13 cellular contexts compared by ENCODE assay signal in the genomic region with DNA sequence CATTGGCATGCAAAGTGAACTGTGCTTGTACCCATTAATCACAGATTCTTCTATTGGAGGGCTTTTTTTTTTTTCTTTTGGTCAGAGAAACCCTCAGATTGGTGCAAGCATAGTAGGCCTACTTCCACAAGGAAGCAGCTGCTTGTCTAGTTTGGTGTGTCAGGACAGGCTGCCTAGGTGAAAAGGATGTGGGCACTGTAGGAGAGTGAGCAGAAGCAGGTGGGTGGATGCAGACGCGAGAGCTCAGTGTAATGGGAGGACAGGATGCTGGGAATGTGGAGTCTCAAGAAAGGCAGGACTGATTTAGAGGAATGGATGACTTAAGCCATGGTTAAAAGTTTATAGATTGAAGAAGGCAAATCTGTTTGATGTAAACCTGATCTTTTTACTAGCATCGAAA. TPM values are rescaled to one million over a fixed set of nuclear protein-coding genes. Genes with fewer than 3 reads are reported as not detected.
DNase-seq lines count a peak whose midpoint lies in the region; ATAC-seq and TF ChIP-seq lines count a peak whose summit lies in the region.
"Had no signal": no experiment of that assay in that cellular context is flagged by ENCODE, and none has a peak within 500 bp of the region (broad histone marks: within the 10 kb centered on the region; RNA-seq: fewer than 3 reads in every experiment).

No MANE protein-coding gene starts in this region.

- H3K4me3 Mint-ChIP-seq in CD4-positive, alpha-beta T cell: peak overlapping the region; percentile 95
- peak overlapping the region; percentile 49 for H3K4me3 Mint-ChIP-seq in activated CD8-positive, alpha-beta T cell treated with anti-CD3 and anti-CD28 coated beads for 36 hours
- peak overlapping the region; percentile 32 to 98 (median 93) for H3K4me3 Mint-ChIP-seq in naive thymus-derived CD8-positive, alpha-beta T cell
- H3K4me3 Mint-ChIP-seq: stimulated activated memory B cell treated with anti-CD40 and anti-IgM and Interleukin-4, amounts not matched to agents 10 μg/mL and 1 μg/mL and 100 μg/mL, for 72 hours had no signal

- POLR2A ChIA-PET in CD4-positive, alpha-beta T cell (lab: Charles Lee): no interaction called here
- POLR2A ChIA-PET in activated CD8-positive, alpha-beta T cell treated with anti-CD3 and anti-CD28 coated beads for 36 hours (lab: Charles Lee): interaction anchor here (1.1 kb wide), 1 partner anchor 17 kb away, joined by 5 read pairs; no protein-coding TSS in a partner anchor
- POLR2A ChIA-PET in naive thymus-derived CD8-positive, alpha-beta T cell (lab: Charles Lee): interaction anchor here (0.7 to 1.2 kb wide), 2 partner anchors 9 to 700 kb away, joined by 3 to 5 read pairs; no protein-coding TSS in a partner anchor

- no peak for ATAC-seq in CD4-positive, alpha-beta T cell (ENCODE audit: poor library complexity)
- ATAC-seq in activated CD8-positive, alpha-beta T cell treated with anti-CD3 and anti-CD28 coated beads for 36 hours: no peak
- no peak for ATAC-seq in naive thymus-derived CD8-positive, alpha-beta T cell
- no peak for ATAC-seq in gastroesophageal sphincter
- ATAC-seq: stimulated activated memory B cell treated with anti-CD40 and anti-IgM and Interleukin-4, amounts not matched to agents 10 μg/mL and 1 μg/mL and 100 μg/mL, for 72 hours had no signal

- no peaks in the 10 kb centered on the region for H3K9me3 Mint-ChIP-seq in CD4-positive, alpha-beta T cell
- no peaks in the 10 kb centered on the region for H3K9me3 Mint-ChIP-seq in activated CD8-positive, alpha-beta T cell treated with anti-CD3 and anti-CD28 coated beads for 36 hours
- H3K9me3 Mint-ChIP-seq in naive thymus-derived CD8-positive, alpha-beta T cell: no peaks in the 10 kb centered on the region
- H3K9me3 Mint-ChIP-seq: stimulated activated memory B cell treated with anti-CD40 and anti-IgM and Interleukin-4, amounts not matched to agents 10 μg/mL and 1 μg/mL and 100 μg/mL, for 72 hours had no signal

- H3K27me3 ChIP-seq in CD4-positive, alpha-beta T cell (ENCODE audit: control insufficient read depth, insufficient read depth, low read length): no peaks in the 10 kb centered on the region
- H3K27me3 ChIP-seq in gastroesophageal sphincter (no peaks in the 10 kb centered on the region), ascending aorta (no peaks in the 10 kb centered on the region)
- H3K27me3 ChIP-seq: SJSA1, uterus had no signal

- no peak for DNase-seq in CD4-positive, alpha-beta T cell
- DNase-seq in ELF-1 (ENCODE audit: low read depth, low spot score) (peak; percentile 4), SK-N-DZ (ENCODE audit: low spot score) (no peak), ascending aorta (ENCODE audit: low spot score in 2 of 2) (no peak)
- no peak for DNase-seq in activated CD8-positive, alpha-beta T cell treated with anti-CD3 and anti-CD28 coated beads for 36 hours
- no peak for DNase-seq in naive thymus-derived CD8-positive, alpha-beta T cell
- DNase-seq: amygdala, NCI-H1436 treated with DMSO at 0.1 percent for 48 hours, NCI-H345, uterus had no signal

- no peak for TF ChIP-seq POLR2A in gastroesophageal sphincter (IDR thresholded peaks at IDR 0.05)

- intact Hi-C loops in CD4-positive, alpha-beta T cell (cut with DNase I, micrococcal nuclease): loop anchor here in 1 of 2 experiments (5.0 kb wide), 2 partner anchors 790 to 1095 kb away; a partner anchor contains a TSS
- intact Hi-C loops in activated CD8-positive, alpha-beta T cell treated with anti-CD3 and anti-CD28 coated beads for 36 hours (cut with micrococcal nuclease): no loop called here
- intact Hi-C loops in ascending aorta (cut with DNase I): no loop called here

- H3K4me1 Mint-ChIP-seq in CD4-positive, alpha-beta T cell (ENCODE audit: low read depth): peaks cover 79% of the 10 kb centered on the region
- H3K4me1 Mint-ChIP-seq in activated CD8-positive, alpha-beta T cell treated with anti-CD3 and anti-CD28 coated beads for 36 hours (ENCODE audit: low read depth): peaks cover 43% of the 10 kb centered on the region
- peaks cover 29 to 62% (median 55%) of the 10 kb centered on the region in 4 donors for H3K4me1 Mint-ChIP-seq in naive thymus-derived CD8-positive, alpha-beta T cell

- H3K36me3 ChIP-seq in gastroesophageal sphincter (peaks cover 0 to 41% of the 10 kb centered on the region in 2 donors), ascending aorta (peaks cover 14 to 23% of the 10 kb centered on the region in 2 donors)
- H3K36me3 ChIP-seq: uterus had no signal

- no peaks in the 10 kb centered on the region for H3K27me3 Mint-ChIP-seq in CD4-positive, alpha-beta T cell
- no peaks in the 10 kb centered on the region for H3K27me3 Mint-ChIP-seq in activated CD8-positive, alpha-beta T cell treated with anti-CD3 and anti-CD28 coated beads for 36 hours
- H3K27me3 Mint-ChIP-seq in naive thymus-derived CD8-positive, alpha-beta T cell: no peaks in the 10 kb centered on the region
- H3K27me3 Mint-ChIP-seq: stimulated activated memory B cell treated with anti-CD40 and anti-IgM and Interleukin-4, amounts not matched to agents 10 μg/mL and 1 μg/mL and 100 μg/mL, for 72 hours had no signal

- peaks cover 0 to 54% (median 12%) of the 10 kb centered on the region in 3 donors for H3K4me1 ChIP-seq in gastroesophageal sphincter
- peaks cover 9 to 20% of the 10 kb centered on the region in 2 donors for H3K4me1 ChIP-seq in ascending aorta

- CTCF ChIA-PET in CD4-positive, alpha-beta T cell (lab: Charles Lee): interaction anchor here (0.8 kb wide), 1 partner anchor 159 kb away, joined by 3 read pairs; no protein-coding TSS in a partner anchor
- CTCF ChIA-PET in activated CD8-positive, alpha-beta T cell treated with anti-CD3 and anti-CD28 coated beads for 36 hours (lab: Charles Lee): no interaction called here

- peak overlapping the region; percentile 50 for H3K27ac Mint-ChIP-seq in CD4-positive, alpha-beta T cell
- peak overlapping the region; percentile 40 for H3K27ac Mint-ChIP-seq in activated CD8-positive, alpha-beta T cell treated with anti-CD3 and anti-CD28 coated beads for 36 hours
- H3K27ac Mint-ChIP-seq in naive thymus-derived CD8-positive, alpha-beta T cell: peak overlapping the region in 9 of 10 donors; percentile 1 to 87 (median 73)
- H3K27ac Mint-ChIP-seq: stimulated activated memory B cell treated with anti-CD40 and anti-IgM and Interleukin-4, amounts not matched to agents 10 μg/mL and 1 μg/mL and 100 μg/mL, for 72 hours had no signal

- WGBS in gastroesophageal sphincter (ENCODE audit: low coverage in 1 of 2), 2 donors: 72 to 85% methylated on average over 3 of the region's 3 CpGs

- no peaks in the 10 kb centered on the region for H3K9me3 ChIP-seq in CD4-positive, alpha-beta T cell (ENCODE audit: control insufficient read depth, low read length)
- no peaks in the 10 kb centered on the region for H3K9me3 ChIP-seq in gastroesophageal sphincter
- no peaks in the 10 kb centered on the region for H3K9me3 ChIP-seq in ascending aorta
- H3K9me3 ChIP-seq: SJSA1, uterus had no signal

- H3K36me3 Mint-ChIP-seq in CD4-positive, alpha-beta T cell (ENCODE audit: low read depth): peaks cover 69% of the 10 kb centered on the region
- peaks cover 28% of the 10 kb centered on the region for H3K36me3 Mint-ChIP-seq in activated CD8-positive, alpha-beta T cell treated with anti-CD3 and anti-CD28 coated beads for 36 hours (ENCODE audit: low read depth)
- peaks cover 0 to 41% (median 0%) of the 10 kb centered on the region in 3 donors for H3K36me3 Mint-ChIP-seq in naive thymus-derived CD8-positive, alpha-beta T cell

- no peak overlapping the region for H3K27ac ChIP-seq in CD4-positive, alpha-beta T cell (ENCODE audit: low read depth, low read length)
- no peak overlapping the region for H3K27ac ChIP-seq in gastroesophageal sphincter
- H3K27ac ChIP-seq in ascending aorta: no peak overlapping the region
- H3K27ac ChIP-seq: SJSA1, uterus had no signal

- no peak for TF ChIP-seq CTCF in CD4-positive, alpha-beta T cell (IDR thresholded peaks at IDR 0.05)
- TF ChIP-seq CTCF in activated CD8-positive, alpha-beta T cell treated with anti-CD3 and anti-CD28 coated beads for 36 hours (IDR thresholded peaks at IDR 0.05): no peak
- TF ChIP-seq CTCF in gastroesophageal sphincter (IDR thresholded peaks at IDR 0.05): no peak
- no peak for TF ChIP-seq CTCF in ascending aorta (IDR thresholded peaks at IDR 0.05)

- H3K4me3 ChIP-seq in gastroesophageal sphincter: no peak overlapping the region
- no peak overlapping the region for H3K4me3 ChIP-seq in ascending aorta
- H3K4me3 ChIP-seq: SJSA1, uterus had no signal

- TF ChIP-seq EP300 in gastroesophageal sphincter (IDR thresholded peaks at IDR 0.05): no peak

RNA-seq across cellular contexts. Expression of a gene that starts 3.1 kb away (rescaled TPM):
- 100 to 1,000 TPM; 200 to 206 TPM for total RNA-seq in CD4-positive, alpha-beta T cell
- total RNA-seq in activated CD8-positive, alpha-beta T cell treated with anti-CD3 and anti-CD28 coated beads for 36 hours: 100 to 1,000 TPM in 1 of 2 experiments, 10 to 100 TPM in 1; 98.8 to 105 TPM
- 100 to 1,000 TPM; 165 to 172 TPM for total RNA-seq in naive thymus-derived CD8-positive, alpha-beta T cell
- polyA plus RNA-seq in naive thymus-derived CD8-positive, alpha-beta T cell: 10 to 100 TPM; 65.4 to 84.0 (median 68.2) TPM
- polyA plus RNA-seq in SK-N-DZ (2014; cell fraction: cytosol; rRNA removed): 87.2 and 95.2 TPM in 2 replicates
- polyA plus RNA-seq in SK-N-DZ (2014; cell fraction: nucleus; rRNA removed): 113 and 126 TPM in 2 replicates
- total RNA-seq in gastroesophageal sphincter (10 to 100 TPM; 35.6 to 74.1 (median 65.1) TPM), ascending aorta (9.7 TPM)

RNA-seq across cellular contexts. Expression of a gene that starts 3.6 kb away (rescaled TPM):
- 10 to 100 TPM; 10.6 to 11.0 TPM for total RNA-seq in CD4-positive, alpha-beta T cell
- total RNA-seq in activated CD8-positive, alpha-beta T cell treated with anti-CD3 and anti-CD28 coated beads for 36 hours: 10 to 100 TPM; 20.6 to 20.8 TPM
- 10 to 100 TPM; 22.4 to 22.9 TPM for total RNA-seq in naive thymus-derived CD8-positive, alpha-beta T cell
- polyA plus RNA-seq in naive thymus-derived CD8-positive, alpha-beta T cell: 10 to 100 TPM; 22.2 to 25.3 (median 23.0) TPM
- 141 and 161 TPM in 2 replicates for polyA plus RNA-seq in SK-N-DZ (2014; cell fraction: cytosol; rRNA removed)
- 63.8 and 68.6 TPM in 2 replicates for polyA plus RNA-seq in SK-N-DZ (2014; cell fraction: nucleus; rRNA removed)
- total RNA-seq in gastroesophageal sphincter: 10 to 100 TPM; 24.1 to 49.2 (median 36.5) TPM
- 32.1 TPM for total RNA-seq in ascending aorta

RNA-seq across cellular contexts. Expression of a gene that starts 54.5 kb away (rescaled TPM):
- total RNA-seq in CD4-positive, alpha-beta T cell: not detected
- total RNA-seq in activated CD8-positive, alpha-beta T cell treated with anti-CD3 and anti-CD28 coated beads for 36 hours: under 1 TPM; 0.13 to 0.18 TPM
- total RNA-seq in naive thymus-derived CD8-positive, alpha-beta T cell: under 1 TPM; 0.08 to 0.16 TPM
- not detected for polyA plus RNA-seq in naive thymus-derived CD8-positive, alpha-beta T cell
- polyA plus RNA-seq in SK-N-DZ (2014; cell fraction: cytosol; rRNA removed): not detected in 2 replicates
- polyA plus RNA-seq in SK-N-DZ (2014; cell fraction: nucleus; rRNA removed): 0.02 TPM in 2 replicates
- total RNA-seq in gastroesophageal sphincter (1 to 10 TPM; 1.3 to 2.1 (median 1.7) TPM), ascending aorta (0.21 TPM)
